9 cellular contexts compared by ENCODE assay signal in genomic region chr18:59667488-59667887, GRCh38. TPM values are rescaled to one million over a fixed set of nuclear protein-coding genes. Genes with fewer than 3 reads are reported as not detected.
"Had no signal": no experiment of that assay in that cellular context is flagged by ENCODE, and none has a peak within 500 bp of the region (broad histone marks: within the 10 kb centered on the region; RNA-seq: fewer than 3 reads in every experiment).

No MANE protein-coding gene starts in this region.

- H2AFZ ChIP-seq: GM23248 had no signal

- FAIRE-seq: H54, HTR-8/SVneo had no signal

- H3K4me1 Mint-ChIP-seq: H9, IgD-negative memory B cell had no signal

- H3K27ac ChIP-seq: GM23248 had no signal

- H3K9me3 Mint-ChIP-seq: H9 had no signal

- H3K36me3 Mint-ChIP-seq: IgD-negative memory B cell had no signal

- DNase-seq: GM23248, GOT3, H9, HCEC 1CT, KBM-7 had no signal

- H3K27me3 Mint-ChIP-seq: IgD-negative memory B cell had no signal

- H3K4me3 ChIP-seq: GM23248 had no signal

- H3K4me3 Mint-ChIP-seq: H9, IgD-negative memory B cell had no signal

- H3K9ac ChIP-seq: GM23248 had no signal

- H3K27ac Mint-ChIP-seq: IgD-negative memory B cell had no signal

RNA-seq across cellular contexts. Expression of gene CCBE1, which starts 29.7 kb away (rescaled TPM):
- total RNA-seq: HT-29 had no signal
- polyA plus RNA-seq: IgD-negative memory B cell had no signal
